In the genomic region with DNA sequence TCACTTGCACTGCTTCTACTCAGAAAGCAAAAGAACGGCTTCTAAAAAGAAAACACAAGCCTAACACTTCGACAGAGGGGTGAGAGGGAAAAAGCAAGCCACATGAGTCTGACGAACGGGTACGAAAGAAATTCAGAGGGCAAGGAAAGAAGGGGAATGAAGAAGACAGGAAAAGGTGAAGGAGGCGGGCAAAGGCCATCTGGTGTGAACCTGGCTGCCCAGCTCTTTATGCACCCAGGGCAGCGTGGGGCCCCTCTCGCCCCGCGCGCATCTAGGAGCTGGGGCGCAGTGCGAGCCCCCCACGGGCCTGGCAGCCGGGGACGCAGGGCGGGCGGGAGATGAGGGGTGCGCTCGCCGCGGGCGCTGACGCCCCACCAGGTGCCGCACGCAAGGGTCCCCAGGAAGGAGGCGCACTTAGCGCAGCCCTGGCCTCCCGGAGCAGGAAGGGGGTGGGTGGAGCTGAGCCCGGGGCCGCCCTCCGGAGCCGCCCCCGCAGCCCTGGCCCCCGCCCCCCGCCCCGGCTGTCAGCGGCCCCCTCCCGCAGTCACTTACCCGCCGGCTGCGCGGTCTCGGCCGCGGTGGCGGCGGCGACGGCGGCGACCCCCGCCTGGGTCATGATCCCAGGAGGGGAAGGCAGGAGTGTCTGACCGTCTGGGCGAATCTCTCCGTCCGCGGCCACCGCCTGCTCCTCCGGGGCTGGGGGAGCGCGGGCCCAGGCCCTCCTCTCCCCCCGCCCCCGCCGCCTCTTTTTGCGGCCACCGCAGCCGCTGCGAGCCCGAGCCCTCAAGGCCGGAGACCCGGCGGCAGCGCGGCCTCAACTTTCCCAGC, we compare ENCODE assay signal across 8 cellular contexts. TPM values are rescaled to one million over a fixed set of nuclear protein-coding genes. Genes with fewer than 3 reads are reported as not detected.
DNase-seq lines count a peak whose midpoint lies in the region; ATAC-seq, FAIRE-seq and TF ChIP-seq lines count a peak whose summit lies in the region.

A gene with protein sequence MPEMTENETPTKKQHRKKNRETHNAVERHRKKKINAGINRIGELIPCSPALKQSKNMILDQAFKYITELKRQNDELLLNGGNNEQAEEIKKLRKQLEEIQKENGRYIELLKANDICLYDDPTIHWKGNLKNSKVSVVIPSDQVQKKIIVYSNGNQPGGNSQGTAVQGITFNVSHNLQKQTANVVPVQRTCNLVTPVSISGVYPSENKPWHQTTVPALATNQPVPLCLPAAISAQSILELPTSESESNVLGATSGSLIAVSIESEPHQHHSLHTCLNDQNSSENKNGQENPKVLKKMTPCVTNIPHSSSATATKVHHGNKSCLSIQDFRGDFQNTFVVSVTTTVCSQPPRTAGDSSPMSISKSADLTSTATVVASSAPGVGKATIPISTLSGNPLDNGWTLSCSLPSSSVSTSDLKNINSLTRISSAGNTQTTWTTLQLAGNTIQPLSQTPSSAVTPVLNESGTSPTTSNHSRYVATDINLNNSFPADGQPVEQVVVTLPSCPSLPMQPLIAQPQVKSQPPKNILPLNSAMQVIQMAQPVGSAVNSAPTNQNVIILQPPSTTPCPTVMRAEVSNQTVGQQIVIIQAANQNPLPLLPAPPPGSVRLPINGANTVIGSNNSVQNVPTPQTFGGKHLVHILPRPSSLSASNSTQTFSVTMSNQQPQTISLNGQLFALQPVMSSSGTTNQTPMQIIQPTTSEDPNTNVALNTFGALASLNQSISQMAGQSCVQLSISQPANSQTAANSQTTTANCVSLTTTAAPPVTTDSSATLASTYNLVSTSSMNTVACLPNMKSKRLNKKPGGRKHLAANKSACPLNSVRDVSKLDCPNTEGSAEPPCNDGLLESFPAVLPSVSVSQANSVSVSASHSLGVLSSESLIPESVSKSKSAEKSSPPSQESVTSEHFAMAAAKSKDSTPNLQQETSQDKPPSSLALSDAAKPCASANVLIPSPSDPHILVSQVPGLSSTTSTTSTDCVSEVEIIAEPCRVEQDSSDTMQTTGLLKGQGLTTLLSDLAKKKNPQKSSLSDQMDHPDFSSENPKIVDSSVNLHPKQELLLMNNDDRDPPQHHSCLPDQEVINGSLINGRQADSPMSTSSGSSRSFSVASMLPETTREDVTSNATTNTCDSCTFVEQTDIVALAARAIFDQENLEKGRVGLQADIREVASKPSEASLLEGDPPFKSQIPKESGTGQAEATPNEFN (N-terminal part only) (minus strand): TSS at position 825 of the 828 bp plus-strand sequence. CDS start 21,764 bp downstream, outside the sequence.

- dilution Hi-C loops in endothelial cell of umbilical vein (cut with MboI; ENCODE audit: extremely low pct_ligation_motif_present, low sequenced_read_pairs): no loop called here

- TF ChIP-seq CTCF in endothelial cell of umbilical vein (IDR thresholded peaks at IDR 0.05; ENCODE audit: extremely low read depth in 1 of 2, insufficient read depth in 1 of 2, low read depth in 1 of 2, low read length in 2 of 2): no peak
- no peak for TF ChIP-seq CTCF in mucosa of descending colon (IDR thresholded peaks at IDR 0.05)

- no peaks in the 10 kb centered on the region for H3K9me1 ChIP-seq in endothelial cell of umbilical vein (replicated peaks; ENCODE audit: control insufficient read depth, extremely low read depth, insufficient read depth, low read length)

- BruUV-seq in endothelial cell of umbilical vein (replicated peaks; lab: Mats Ljungman, UMichigan): no TSS peak

- H3K4me2 ChIP-seq in BLaER1 (peak within 1 kb of the TSS; percentile 91), endothelial cell of umbilical vein (ENCODE audit: insufficient read depth, low read length) (peak within 1 kb of the TSS; percentile 93)

- peak within 1 kb of the TSS; percentile 99 for H3K27ac Mint-ChIP-seq in activated CD8-positive, alpha-beta memory T cell treated with anti-CD3 and anti-CD28 coated beads, Interleukin-2, amount 10 ng/mL, durations not matched to agents 7 days and 5 days

- POLR2A ChIA-PET in endothelial cell of umbilical vein (lab: Charles Lee): interaction anchor here (0.6 to 0.9 kb wide), 5 partner anchors 9 to 200 kb away, joined by 3 to 9 read pairs (median 3); no protein-coding TSS in a partner anchor

- H3K9ac ChIP-seq in BLaER1 (peak within 1 kb of the TSS; percentile 82), endothelial cell of umbilical vein (replicated peaks; ENCODE audit: extremely low read depth, insufficient read depth, low read length) (peak within 1 kb of the TSS; percentile 78)

- FAIRE-seq in endothelial cell of umbilical vein (lab: Jason Lieb, UNC): no peak

- H3K36me3 Mint-ChIP-seq in activated CD8-positive, alpha-beta memory T cell treated with anti-CD3 and anti-CD28 coated beads, Interleukin-2, amount 10 ng/mL, durations not matched to agents 7 days and 5 days: peaks cover 3% of the 10 kb centered on the region

- H3K9me3 Mint-ChIP-seq in activated CD8-positive, alpha-beta memory T cell treated with anti-CD3 and anti-CD28 coated beads, Interleukin-2, amount 10 ng/mL, durations not matched to agents 7 days and 5 days (ENCODE audit: low read depth): no peaks in the 10 kb centered on the region

- ATAC-seq in HG03342 (IDR thresholded peaks at IDR 0.05; ENCODE audit: unreplicated experiment) (peak; percentile 61), mucosa of descending colon (peak; percentile 85)
- ATAC-seq in activated CD8-positive, alpha-beta memory T cell treated with anti-CD3 and anti-CD28 coated beads, Interleukin-2, amount 10 ng/mL, durations not matched to agents 7 days and 5 days: peak; percentile 81

- H4K20me1 ChIP-seq in BLaER1 (no peaks in the 10 kb centered on the region), endothelial cell of umbilical vein (replicated peaks; ENCODE audit: control insufficient read depth, extremely low read depth, insufficient read depth, low read length) (no peaks in the 10 kb centered on the region)

- peak within 1 kb of the TSS; percentile 85 for H2AFZ ChIP-seq in endothelial cell of umbilical vein (ENCODE audit: low read depth, low read length)

- H3K4me1 Mint-ChIP-seq in activated CD8-positive, alpha-beta memory T cell treated with anti-CD3 and anti-CD28 coated beads, Interleukin-2, amount 10 ng/mL, durations not matched to agents 7 days and 5 days: peaks cover 16% of the 10 kb centered on the region

- DNase-seq in NK-92 treated with Interleukin-12 subunit alpha and Interleukin-12 subunit beta, amount 100 ng/mL, for 24 hours (lab: John Stamatoyannopoulos, UW): peak; percentile 83
- DNase-seq in activated CD8-positive, alpha-beta memory T cell treated with anti-CD3 and anti-CD28 coated beads, Interleukin-2, amount 10 ng/mL, durations not matched to agents 7 days and 5 days: peak; percentile 90
- peak; percentile 56 for DNase-seq in endothelial cell of umbilical vein (ENCODE audit: low read depth, low spot score)
- peak; percentile 82 to 91 (median 88) for DNase-seq in mucosa of descending colon
- DNase-seq in stimulated activated CD8-positive, alpha-beta memory T cell treated with anti-CD3 and anti-CD28 coated beads, Interleukin-4, amount 100 ng/mL, for 24 hours (ENCODE audit: low read depth): peak; percentile 70

- no peaks in the 10 kb centered on the region for H3K27me3 Mint-ChIP-seq in activated CD8-positive, alpha-beta memory T cell treated with anti-CD3 and anti-CD28 coated beads, Interleukin-2, amount 10 ng/mL, durations not matched to agents 7 days and 5 days

- H3K4me1 ChIP-seq in BLaER1: peaks cover 33% of the 10 kb centered on the region
- peaks cover 14% of the 10 kb centered on the region for H3K4me1 ChIP-seq in endothelial cell of umbilical vein (ENCODE audit: control insufficient read depth, extremely low read depth, insufficient read depth, low read length)
- H3K4me1 ChIP-seq in mucosa of descending colon (ENCODE audit: low read depth): peaks cover 19% of the 10 kb centered on the region

- peaks cover 2% of the 10 kb centered on the region for H3K79me2 ChIP-seq in endothelial cell of umbilical vein (ENCODE audit: control insufficient read depth, insufficient read depth, low read length)

- peak within 1 kb of the TSS; percentile 87 for H3K27ac ChIP-seq in BLaER1
- H3K27ac ChIP-seq in endothelial cell of umbilical vein (ENCODE audit: insufficient read depth, low read depth, low read length): peak within 1 kb of the TSS; percentile 54

- H3K9me3 ChIP-seq in BLaER1 (no peaks in the 10 kb centered on the region), endothelial cell of umbilical vein (replicated peaks; ENCODE audit: control insufficient read depth, insufficient read depth, low read length) (no peaks in the 10 kb centered on the region), mucosa of descending colon (no peaks in the 10 kb centered on the region)

- H3K4me3 ChIP-seq in BLaER1 (peak within 1 kb of the TSS; percentile 78), endothelial cell of umbilical vein (replicated peaks in 1 of 3; ENCODE audit: insufficient read depth in 1 of 3, low read depth in 1 of 3, low read length in 3 of 3) (peak within 1 kb of the TSS; percentile 71 to 94 (median 90)), mucosa of descending colon (peak within 1 kb of the TSS; percentile 95)

- peaks cover 14% of the 10 kb centered on the region for H3K27me3 ChIP-seq in BLaER1
- no peaks in the 10 kb centered on the region for H3K27me3 ChIP-seq in endothelial cell of umbilical vein (ENCODE audit: control insufficient read depth in 2 of 2, insufficient read depth in 2 of 2, low read length in 2 of 2)

- TF ChIP-seq POLR2A in GM19099 (IDR thresholded peaks at IDR 0.05; ENCODE audit: extremely low read depth, insufficient read length, low read depth): peak; percentile 72
- TF ChIP-seq POLR2A in endothelial cell of umbilical vein (IDR thresholded peaks at IDR 0.05; ENCODE audit: low read depth, low read length): peak; percentile 60

- H3K4me3 Mint-ChIP-seq in activated CD8-positive, alpha-beta memory T cell treated with anti-CD3 and anti-CD28 coated beads, Interleukin-2, amount 10 ng/mL, durations not matched to agents 7 days and 5 days: peak within 1 kb of the TSS; percentile 95

- CTCF ChIA-PET in activated CD8-positive, alpha-beta memory T cell treated with anti-CD3 and anti-CD28 coated beads, Interleukin-2, amount 10 ng/mL, durations not matched to agents 7 days and 5 days (lab: Charles Lee): interaction anchor here (0.5 to 2.3 kb wide), 7 partner anchors 32 to 181 kb away, joined by 3 to 8 read pairs (median 3); a partner anchor contains a TSS
- CTCF ChIA-PET in endothelial cell of umbilical vein (lab: Charles Lee): interaction anchor here (0.8 to 1.1 kb wide), 4 partner anchors 41 to 118 kb away, joined by 3 to 4 read pairs (median 4); no protein-coding TSS in a partner anchor

- intact Hi-C loops in endothelial cell of umbilical vein (cut with micrococcal nuclease) (loop anchor here (1.0 to 10.0 kb wide), 5 partner anchors 49 to 1451 kb away; a partner anchor contains a TSS), mucosa of descending colon (cut with DNase I, micrococcal nuclease) (no loop called here)

- H3K36me3 ChIP-seq in BLaER1 (no peaks in the 10 kb centered on the region), endothelial cell of umbilical vein (ENCODE audit: control insufficient read depth in 2 of 2, extremely low read depth in 1 of 2, insufficient read depth in 2 of 2, low read length in 2 of 2) (no peaks in the 10 kb centered on the region), mucosa of descending colon (ENCODE audit: low read depth) (no peaks in the 10 kb centered on the region)

RNA-seq across cellular contexts. Expression of the gene that starts here (rescaled TPM):
- total RNA-seq in activated CD8-positive, alpha-beta memory T cell treated with anti-CD3 and anti-CD28 coated beads, Interleukin-2, amount 10 ng/mL, durations not matched to agents 7 days and 5 days: 10 to 100 TPM; 14.5 to 15.2 TPM
- total RNA-seq in endothelial cell of umbilical vein: 10.5 and 10.9 TPM in 2 replicates
- 6.5 and 7.0 TPM in 2 replicates for polyA plus RNA-seq in endothelial cell of umbilical vein
- polyA plus RNA-seq in endothelial cell of umbilical vein (2011; cell fraction: cytosol; rRNA removed): 6.5 and 7.5 TPM in 2 replicates
- 7.7 and 8.9 TPM in 2 replicates for polyA plus RNA-seq in endothelial cell of umbilical vein (2011; cell fraction: nucleus; rRNA removed)
- polyA plus RNA-seq in endothelial cell of umbilical vein (2012): 3.0 and 4.1 TPM in 2 replicates
- polyA minus RNA-seq in endothelial cell of umbilical vein: 25.1 and 25.5 TPM in 2 replicates
- 7.7 TPM for polyA minus RNA-seq in endothelial cell of umbilical vein (2011; cell fraction: cytosol; rRNA and poly(A)+ RNA removed)
- 17.5 and 23.8 TPM in 2 replicates for polyA minus RNA-seq in endothelial cell of umbilical vein (2011; cell fraction: nucleus; rRNA and poly(A)+ RNA removed)
- 10 to 100 TPM; 24.5 to 31.4 (median 26.7) TPM for total RNA-seq in mucosa of descending colon

Comparison
In these comparisons a context has a peak if more than half of its experiments do, and no peak if none do; other contexts are left out.
1. Peak in every context shown above with its lines: DNase-seq, ATAC-seq, H3K4me3 ChIP-seq and H3K27ac ChIP-seq.